Comparison of ENCODE assay signal across 8 cellular contexts in the genomic region with DNA sequence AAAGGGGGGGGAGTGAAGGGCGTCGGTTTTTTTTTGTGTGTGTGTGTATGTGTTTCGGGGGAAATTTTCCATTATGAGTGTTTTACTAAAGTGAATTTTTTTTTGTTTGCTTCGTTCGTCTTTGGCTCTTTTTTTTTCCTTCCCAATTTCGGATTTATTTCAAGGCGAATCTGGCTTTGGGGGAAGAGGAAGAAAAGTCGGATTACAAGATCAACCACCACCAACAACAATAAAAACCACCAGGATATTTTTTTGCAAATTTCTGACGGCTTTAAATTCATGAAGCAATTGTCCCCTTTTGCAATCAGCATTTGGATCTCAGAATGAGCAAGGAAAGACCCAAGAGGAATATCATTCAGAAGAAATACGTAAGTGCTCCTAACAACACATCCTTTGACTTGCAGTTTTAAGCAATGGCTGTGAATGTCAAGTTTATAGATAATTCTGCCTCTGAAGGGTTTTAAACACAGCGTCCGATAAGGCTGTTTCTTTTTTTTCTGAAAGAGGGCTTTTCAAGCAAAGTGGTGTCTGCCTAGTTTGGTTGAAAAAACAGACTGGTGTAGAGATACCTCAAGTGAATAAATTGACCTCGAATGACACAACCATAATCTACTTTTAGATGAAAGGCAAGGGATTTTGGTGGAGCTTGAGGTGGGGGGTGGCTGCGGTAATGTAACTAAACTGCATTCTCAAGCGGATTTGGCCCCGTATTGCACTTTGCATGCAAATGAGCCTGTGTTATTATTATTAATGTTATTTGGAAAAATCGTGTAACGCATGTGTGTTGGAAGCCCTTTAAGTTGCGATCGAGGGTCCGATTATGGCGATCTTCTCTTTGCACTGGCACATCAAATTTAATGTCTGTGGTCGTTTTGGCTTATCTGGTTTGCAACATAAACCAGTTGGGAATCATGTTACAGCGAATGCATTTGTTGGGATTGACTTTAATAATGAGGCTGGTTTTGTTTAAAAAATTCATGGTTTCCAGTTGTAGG. TPM values are rescaled to one million over a fixed set of nuclear protein-coding genes. Genes with fewer than 3 reads are reported as not detected.
DNase-seq lines count a peak whose midpoint lies in the region; ATAC-seq and TF ChIP-seq lines count a peak whose summit lies in the region.

No MANE protein-coding gene starts in this region.

- H3K27ac Mint-ChIP-seq in dendritic cell treated with granulocyte-macrophage colony-stimulating factor and Interleukin-4, amounts not matched to agents 40 ng/mL and 50 ng/mL, for 4 days = peak overlapping the region; percentile 92
- peak overlapping the region; percentile 94 to 99 (median 97) for H3K27ac Mint-ChIP-seq in naive thymus-derived CD4-positive, alpha-beta T cell

- peaks cover 39% of the 10 kb centered on the region for H3K36me3 Mint-ChIP-seq in dendritic cell treated with granulocyte-macrophage colony-stimulating factor and Interleukin-4, amounts not matched to agents 40 ng/mL and 50 ng/mL, for 4 days (ENCODE audit: low read depth)
- peaks cover 0 to 4% (median 0%) of the 10 kb centered on the region in 5 donors for H3K36me3 Mint-ChIP-seq in naive thymus-derived CD4-positive, alpha-beta T cell

- peak overlapping the region; percentile 93 for H3K4me3 ChIP-seq in naive thymus-derived CD4-positive, alpha-beta T cell (ENCODE audit: low read length)

- intact Hi-C loops in dendritic cell treated with granulocyte-macrophage colony-stimulating factor and Interleukin-4, amounts not matched to agents 40 ng/mL and 50 ng/mL, for 4 days (cut with micrococcal nuclease) = loop anchor here (5.0 kb wide), 3 partner anchors 179 to 1034 kb away; no protein-coding TSS in a partner anchor
- intact Hi-C loops in naive thymus-derived CD4-positive, alpha-beta T cell (cut with micrococcal nuclease) = loop anchor here (1.0 to 10.0 kb wide), 18 partner anchors 36 to 1534 kb away; partner anchors contain the start of genes ATXN1 (in 1 of the 2), CD83 (in 1 of the 2), DTNBP1 (in 1 of the 2) and MCUR1 (in 1 of the 2)

- H3K9me3 ChIP-seq in naive thymus-derived CD4-positive, alpha-beta T cell (ENCODE audit: control insufficient read depth in 2 of 3, low read length in 3 of 3) = no peaks in the 10 kb centered on the region

- H3K9me3 Mint-ChIP-seq in dendritic cell treated with granulocyte-macrophage colony-stimulating factor and Interleukin-4, amounts not matched to agents 40 ng/mL and 50 ng/mL, for 4 days = no peaks in the 10 kb centered on the region
- H3K9me3 Mint-ChIP-seq in naive thymus-derived CD4-positive, alpha-beta T cell = peaks cover 0 to 5% (median 0%) of the 10 kb centered on the region in 11 donors

- peak overlapping the region; percentile 97 for H3K27ac ChIP-seq in RWPE1
- H3K27ac ChIP-seq in naive thymus-derived CD4-positive, alpha-beta T cell (ENCODE audit: low read depth, low read length) = peak overlapping the region; percentile 93

- no peaks in the 10 kb centered on the region for H3K27me3 ChIP-seq in naive thymus-derived CD4-positive, alpha-beta T cell (ENCODE audit: control insufficient read depth in 2 of 2, insufficient read depth in 2 of 2, low read length in 2 of 2)

- DNase-seq in NCI-H1417 (lab: John Stamatoyannopoulos, UW) = peak; percentile 23 to 62 (median 24)
- DNase-seq in NCI-H1417 treated with DMSO at 0.1 percent for 48 hours (lab: John Stamatoyannopoulos, UW) = no peak
- no peak for DNase-seq in RWPE1 (ENCODE audit: low spot score)
- DNase-seq in naive thymus-derived CD4-positive, alpha-beta T cell = peak in 7 of 9 donors; percentile 38 to 70 (median 48)
- DNase-seq in GM10248 (ENCODE audit: extremely low spot score) = no peak
- no peak for DNase-seq in AG08395 (ENCODE audit: low spot score)

- no peaks in the 10 kb centered on the region for H3K27me3 Mint-ChIP-seq in dendritic cell treated with granulocyte-macrophage colony-stimulating factor and Interleukin-4, amounts not matched to agents 40 ng/mL and 50 ng/mL, for 4 days
- peaks cover 0 to 2% (median 0%) of the 10 kb centered on the region in 5 donors for H3K27me3 Mint-ChIP-seq in naive thymus-derived CD4-positive, alpha-beta T cell

- ATAC-seq in naive thymus-derived CD4-positive, alpha-beta T cell = no peak
- no peak for ATAC-seq in GM19324 (IDR thresholded peaks at IDR 0.05; ENCODE audit: low FRiP score, unreplicated experiment)

- peak overlapping the region; percentile 85 for H3K4me3 Mint-ChIP-seq in dendritic cell treated with granulocyte-macrophage colony-stimulating factor and Interleukin-4, amounts not matched to agents 40 ng/mL and 50 ng/mL, for 4 days
- peak overlapping the region; percentile 94 to 100 (median 99) for H3K4me3 Mint-ChIP-seq in naive thymus-derived CD4-positive, alpha-beta T cell

- CTCF ChIA-PET in RWPE1 (lab: Yijun Ruan, JAX) (interaction anchor here (0.6 kb wide), 1 partner anchor 600 kb away, joined by 3 read pairs; no protein-coding TSS in a partner anchor), GM10248 (lab: Yijun Ruan, JAX) (no interaction called here)
- CTCF ChIA-PET in naive thymus-derived CD4-positive, alpha-beta T cell (lab: Charles Lee) = interaction anchor here (0.6 to 1.1 kb wide), 2 partner anchors 193 to 1892 kb away, joined by 3 to 4 read pairs; no protein-coding TSS in a partner anchor

- H3K4me1 ChIP-seq in naive thymus-derived CD4-positive, alpha-beta T cell (ENCODE audit: control insufficient read depth in 2 of 2, insufficient read depth in 2 of 2, low read length in 2 of 2) = peaks cover 8 to 18% of the 10 kb centered on the region in 2 donors

- peaks cover 36% of the 10 kb centered on the region for H3K4me1 Mint-ChIP-seq in dendritic cell treated with granulocyte-macrophage colony-stimulating factor and Interleukin-4, amounts not matched to agents 40 ng/mL and 50 ng/mL, for 4 days (ENCODE audit: low read depth)
- peaks cover 22 to 48% (median 36%) of the 10 kb centered on the region in 7 donors for H3K4me1 Mint-ChIP-seq in naive thymus-derived CD4-positive, alpha-beta T cell

- no peak for TF ChIP-seq CTCF in RWPE1 (conservative IDR thresholded peaks at IDR 0.05; ENCODE audit: low read depth)
- TF ChIP-seq CTCF in GM10248 (IDR thresholded peaks at IDR 0.05; ENCODE audit: control extremely low read depth, extremely low read depth, low read depth, missing control alignments) = no peak

- peaks cover 0 to 11% (median 0%) of the 10 kb centered on the region in 3 experiments for H3K36me3 ChIP-seq in naive thymus-derived CD4-positive, alpha-beta T cell (ENCODE audit: control insufficient read depth in 2 of 3, insufficient read depth in 3 of 3, low read length in 3 of 3)

- POLR2A ChIA-PET in RWPE1 (lab: Yijun Ruan, JAX; ENCODE audit: low non-redundant PET) = no interaction called here
- POLR2A ChIA-PET in naive thymus-derived CD4-positive, alpha-beta T cell (lab: Charles Lee) = interaction anchor here (0.8 to 1.2 kb wide), 2 partner anchors 133 to 193 kb away, joined by 3 to 5 read pairs; no protein-coding TSS in a partner anchor
- POLR2A ChIA-PET in GM10248 (lab: Yijun Ruan, JAX) = interaction anchor here (0.7 kb wide), 1 partner anchor 19 kb away, joined by 3 read pairs; no protein-coding TSS in a partner anchor

RNA-seq across cellular contexts. Expression of gene JARID2, which starts 0.6 kb away (rescaled TPM):
- 10 to 100 TPM; 23.4 to 39.6 (median 29.9) TPM for total RNA-seq in naive thymus-derived CD4-positive, alpha-beta T cell
- polyA plus RNA-seq in naive thymus-derived CD4-positive, alpha-beta T cell = 10 to 100 TPM in 1 of 2 donors, 1 to 10 TPM in 1; 6.9 to 13.9 TPM

Comparison
In these comparisons a context has a peak if more than half of its experiments do, and no peak if none do; other contexts are left out.
1. DNase-seq: peak in NCI-H1417 (3 of 3) and naive thymus-derived CD4-positive, alpha-beta T cell (7 of 9); none in NCI-H1417 treated with DMSO at 0.1 percent for 48 hours (single experiment), RWPE1 (single experiment), GM10248 (single experiment) and AG08395 (single experiment).